Comparison of ENCODE assay signal across 11 cellular contexts in genomic region chr1:169694304-169694703, GRCh38. TPM values are rescaled to one million over a fixed set of nuclear protein-coding genes. Genes with fewer than 3 reads are reported as not detected.
DNase-seq lines count a peak whose midpoint lies in the region; ATAC-seq, FAIRE-seq and TF ChIP-seq lines count a peak whose summit lies in the region.
"Had no signal": no experiment of that assay in that cellular context is flagged by ENCODE, and none has a peak within 500 bp of the region (broad histone marks: within the 10 kb centered on the region; RNA-seq: fewer than 3 reads in every experiment).

No MANE protein-coding gene starts in this region.

- DNase-seq in CD14-positive monocyte (ENCODE audit: low spot score) (no peak), NCI-H1417 treated with DMSO at 0.1 percent for 48 hours (lab: John Stamatoyannopoulos, UW) (no peak), GM12891 (ENCODE audit: insufficient read length, low spot score) (no peak), NCI-H128 (lab: John Stamatoyannopoulos, UW; ENCODE audit: unreplicated experiment) (no peak)
- no peak for DNase-seq in activated naive CD4-positive, alpha-beta T cell treated with anti-CD3 and anti-CD28 coated beads, Interleukin-2, amount 50 U/mL, for 72 hours (ENCODE audit: low spot score in 2 of 2)
- DNase-seq: DMS153, posterior cingulate gyrus, stomach had no signal

- TF ChIP-seq POLR2A in GM12891 (IDR thresholded peaks at IDR 0.05; ENCODE audit: low read depth, low read length) = no peak

- peak overlapping the region; percentile 72 to 95 (median 88) for H3K27ac Mint-ChIP-seq in CD14-positive monocyte
- H3K27ac Mint-ChIP-seq in activated naive CD4-positive, alpha-beta T cell treated with anti-CD3 and anti-CD28 coated beads, Interleukin-2, amount 50 U/mL, for 72 hours = peak overlapping the region; percentile 85 to 92

- no peaks in the 10 kb centered on the region for H3K9me3 Mint-ChIP-seq in CD14-positive monocyte
- H3K9me3 Mint-ChIP-seq in activated naive CD4-positive, alpha-beta T cell treated with anti-CD3 and anti-CD28 coated beads, Interleukin-2, amount 50 U/mL, for 72 hours = no peaks in the 10 kb centered on the region

- peak overlapping the region; percentile 2 to 62 for H3K4me3 Mint-ChIP-seq in CD14-positive monocyte

- H3K27me3 Mint-ChIP-seq in CD14-positive monocyte (ENCODE audit: low read depth in 3 of 3) = no peaks in the 10 kb centered on the region

- H3K36me3 Mint-ChIP-seq in CD14-positive monocyte = peaks cover 61 to 80% of the 10 kb centered on the region in 2 donors
- H3K36me3 Mint-ChIP-seq in activated naive CD4-positive, alpha-beta T cell treated with anti-CD3 and anti-CD28 coated beads, Interleukin-2, amount 50 U/mL, for 72 hours = peaks cover 57 to 65% of the 10 kb centered on the region in 2 donors

- ATAC-seq in GM18909 (IDR thresholded peaks at IDR 0.05; ENCODE audit: poor library complexity, unreplicated experiment) (peak; percentile 36), HG03378 (IDR thresholded peaks at IDR 0.05; ENCODE audit: unreplicated experiment) (peak; percentile 32), GM21526 (IDR thresholded peaks at IDR 0.05; ENCODE audit: low FRiP score, unreplicated experiment) (no peak)
- peak; percentile 13 to 19 for ATAC-seq in activated naive CD4-positive, alpha-beta T cell treated with anti-CD3 and anti-CD28 coated beads, Interleukin-2, amount 50 U/mL, for 72 hours

- no peak for TF ChIP-seq CTCF in CD14-positive monocyte (IDR thresholded peaks at IDR 0.05)

- intact Hi-C loops in CD14-positive monocyte (cut with micrococcal nuclease) = no loop called here

- no peak for FAIRE-seq in GM12891 (lab: Jason Lieb, UNC)

- peaks cover 90% of the 10 kb centered on the region for H3K4me1 Mint-ChIP-seq in CD14-positive monocyte

TF ChIP-seq in GM12891, 5 proteins besides CTCF, POLR2A, EP300 and RAD21:
- TF ChIP-seq POLR2AphosphoS5 (IDR thresholded peaks at IDR 0.05; ENCODE audit: low read depth, low read length) (no peak), SPI1 (IDR thresholded peaks at IDR 0.05; ENCODE audit: low read depth, low read length) (no peak), TAF1 (IDR thresholded peaks at IDR 0.05; ENCODE audit: low read depth, low read length) (no peak), PAX5 (IDR thresholded peaks at IDR 0.05; ENCODE audit: insufficient read depth, low read length, severe bottlenecking) (no peak), POU2F2 (IDR thresholded peaks at IDR 0.05; ENCODE audit: low read depth, low read length) (no peak)

RNA-seq across cellular contexts. Expression of gene SELL, which starts 17.1 kb away (rescaled TPM):
- polyA plus RNA-seq in CD14-positive monocyte = 1,000 to 10,000 TPM; 1,118 to 1,885 TPM
- 100 to 1,000 TPM; 317 to 341 TPM for total RNA-seq in activated naive CD4-positive, alpha-beta T cell treated with anti-CD3 and anti-CD28 coated beads, Interleukin-2, amount 50 U/mL, for 72 hours
- 10.6 TPM for polyA plus RNA-seq in GM12891 (2012; ENCODE audit: low read depth, missing spikeins)

RNA-seq across cellular contexts. Expression of gene SELE, which starts 39.6 kb away (rescaled TPM):
- polyA plus RNA-seq in CD14-positive monocyte = not detected
- total RNA-seq in activated naive CD4-positive, alpha-beta T cell treated with anti-CD3 and anti-CD28 coated beads, Interleukin-2, amount 50 U/mL, for 72 hours = not detected
- not detected for polyA plus RNA-seq in GM12891 (2012; ENCODE audit: low read depth, missing spikeins)
